ENCODE assay signal across 10 cellular contexts in genomic region chr19:1490020-1490310, GRCh38. TPM values are rescaled to one million over a fixed set of nuclear protein-coding genes. Genes with fewer than 3 reads are reported as not detected.
DNase-seq lines count a peak whose midpoint lies in the region; ATAC-seq and TF ChIP-seq lines count a peak whose summit lies in the region.
"Had no signal": no experiment of that assay in that cellular context is flagged by ENCODE, and none has a peak within 500 bp of the region (broad histone marks: within the 10 kb centered on the region; RNA-seq: fewer than 3 reads in every experiment).

No MANE protein-coding gene starts in this region.

- H3K36me3 ChIP-seq in heart left ventricle (no peaks in the 10 kb centered on the region), body of pancreas (replicated peaks in 1 of 2; ENCODE audit: insufficient read depth in 1 of 2, low read depth in 2 of 2) (no peaks in the 10 kb centered on the region), mesendoderm (ENCODE audit: control insufficient read depth, insufficient read depth, low read length) (no peaks in the 10 kb centered on the region), upper lobe of right lung (no peaks in the 10 kb centered on the region)

- peak overlapping the region; percentile 8 to 77 (median 58) for H3K4me3 ChIP-seq in heart left ventricle
- peak overlapping the region; percentile 13 to 27 for H3K4me3 ChIP-seq in body of pancreas
- peak overlapping the region; percentile 35 for H3K4me3 ChIP-seq in mesendoderm (ENCODE audit: low read length)
- peak overlapping the region; percentile 62 for H3K4me3 ChIP-seq in upper lobe of right lung

- intact Hi-C loops in heart left ventricle (cut with DNase I): loop anchor here in 1 of 10 donors (1.0 to 2.0 kb wide), 2 partner anchors 11 to 163 kb away; partner anchors contain the start of genes C19orf25 and TCF3
- intact Hi-C loops in cardiac septum (cut with DNase I): no loop called here
- intact Hi-C loops in body of pancreas (cut with DNase I): no loop called here
- intact Hi-C loops in upper lobe of right lung (cut with DNase I): no loop called here

- H3K9ac ChIP-seq in mesendoderm (ENCODE audit: low read length): peak overlapping the region; percentile 82

- no peaks in the 10 kb centered on the region for H3K9me3 ChIP-seq in heart left ventricle
- H3K9me3 ChIP-seq in body of pancreas: no peaks in the 10 kb centered on the region
- no peaks in the 10 kb centered on the region for H3K9me3 ChIP-seq in upper lobe of right lung

- no peak overlapping the region for H4K5ac ChIP-seq in mesendoderm (ENCODE audit: low read length)

- TF ChIP-seq CTCF in heart left ventricle (IDR thresholded peaks at IDR 0.05) (no peak), body of pancreas (IDR thresholded peaks at IDR 0.05) (no peak), upper lobe of right lung (IDR thresholded peaks at IDR 0.05) (no peak)

- H2BK15ac ChIP-seq in mesendoderm (replicated peaks; ENCODE audit: low read depth): no peak overlapping the region

- no peak overlapping the region for H3K23ac ChIP-seq in mesendoderm (ENCODE audit: low read length)

- H3K18ac ChIP-seq in mesendoderm (ENCODE audit: low read length): peak overlapping the region; percentile 11

- H3K56ac ChIP-seq in mesendoderm (ENCODE audit: low read length): peak overlapping the region; percentile 87

- DNase-seq in heart left ventricle: no peak
- no peak for DNase-seq in cardiac septum (ENCODE audit: low spot score)
- no peak for DNase-seq in body of pancreas
- no peak for DNase-seq in mesendoderm
- DNase-seq in upper lobe of right lung: no peak
- DNase-seq in NCI-H446 (lab: John Stamatoyannopoulos, UW): no peak

- WGBS in heart left ventricle, 4 donors: 0 to 3% (median 1%) methylated on average over 10 to 15 of the region's 15 CpGs
- WGBS in body of pancreas, 2 donors: 1% methylated on average over 15 of the region's 15 CpGs; no CpG with 5 or more reads in 1 of the 2 donors
- no CpG with 5 or more reads among the region's 15 CpGs for WGBS in mesendoderm (ENCODE audit: extremely low coverage, insufficient coverage, low lambda C conversion rate)

- peak overlapping the region in 11 of 12 donors; percentile 55 to 87 (median 78) for H3K27ac ChIP-seq in heart left ventricle
- peak overlapping the region; percentile 63 to 89 (median 76) for H3K27ac ChIP-seq in body of pancreas
- H3K27ac ChIP-seq in mesendoderm (ENCODE audit: low read depth, low read length): no peak overlapping the region
- peak overlapping the region; percentile 65 for H3K27ac ChIP-seq in upper lobe of right lung

- TF ChIP-seq POLR2A in heart left ventricle (IDR thresholded peaks at IDR 0.05) (peak in 1 of 2 donors; percentile 25), body of pancreas (IDR thresholded peaks at IDR 0.05) (peak in 2 of 3 donors; percentile 41 to 45)

- H3K27me3 ChIP-seq in heart left ventricle: peaks cover 0 to 13% (median 0%) of the 10 kb centered on the region in 9 donors
- H3K27me3 ChIP-seq in body of pancreas: no peaks in the 10 kb centered on the region
- peaks cover 4% of the 10 kb centered on the region for H3K27me3 ChIP-seq in mesendoderm (ENCODE audit: insufficient read depth, low read length, poor library complexity)
- H3K27me3 ChIP-seq in upper lobe of right lung: no peaks in the 10 kb centered on the region

- H3K4ac ChIP-seq in mesendoderm (ENCODE audit: low read depth, low read length): no peak overlapping the region

- H2BK120ac ChIP-seq in mesendoderm (ENCODE audit: low read depth, low read length): no peak overlapping the region

- H3K4me2 ChIP-seq in mesendoderm (ENCODE audit: low read length): peak overlapping the region; percentile 67

- ATAC-seq in heart left ventricle (no peak), body of pancreas (no peak), upper lobe of right lung (no peak), GM19351 (IDR thresholded peaks at IDR 0.05; ENCODE audit: unreplicated experiment) (no peak), GM21390 (IDR thresholded peaks at IDR 0.05; ENCODE audit: unreplicated experiment) (no peak)

- H3K79me1 ChIP-seq in mesendoderm (ENCODE audit: low read length): no peaks in the 10 kb centered on the region

- no peak overlapping the region for H4K8ac ChIP-seq in mesendoderm (ENCODE audit: low read depth, low read length)

- H3K79me2 ChIP-seq in mesendoderm (ENCODE audit: control insufficient read depth, insufficient read depth, low read length): no peaks in the 10 kb centered on the region

- no peak overlapping the region for H2BK5ac ChIP-seq in mesendoderm (ENCODE audit: low read length)

- no peak overlapping the region for H2AK5ac ChIP-seq in mesendoderm (ENCODE audit: low read length)

- peaks cover 3 to 29% (median 14%) of the 10 kb centered on the region in 12 donors for H3K4me1 ChIP-seq in heart left ventricle
- H3K4me1 ChIP-seq in body of pancreas: peaks cover 37% of the 10 kb centered on the region
- no peaks in the 10 kb centered on the region for H3K4me1 ChIP-seq in mesendoderm (ENCODE audit: control insufficient read depth, low read depth, low read length)
- peaks cover 11% of the 10 kb centered on the region for H3K4me1 ChIP-seq in upper lobe of right lung

RNA-seq across cellular contexts. Expression of gene PCSK4, which starts 0.2 kb away (rescaled TPM):
- total RNA-seq in heart left ventricle (1 to 10 TPM in 6 of 9 donors, under 1 TPM in 3; 0.31 to 1.9 (median 1.7) TPM), cardiac septum (1.5 TPM), body of pancreas (10 to 100 TPM in 1 of 2 donors, 1 to 10 TPM in 1; 5.2 to 10.9 TPM), upper lobe of right lung (4.3 TPM)
- polyA plus RNA-seq in heart left ventricle: under 1 TPM; 0.83 to 0.91 TPM
- polyA plus RNA-seq in mesendoderm (2013, experiment 1 of 2): 0.76 TPM
- polyA plus RNA-seq in mesendoderm (2013, experiment 2 of 2): 0.70 TPM

RNA-seq across cellular contexts. Expression of gene REEP6, which starts 1.0 kb away (rescaled TPM):
- 1 to 10 TPM; 1.9 to 6.0 (median 3.5) TPM for total RNA-seq in heart left ventricle
- 1 to 10 TPM; 3.6 to 4.1 TPM for polyA plus RNA-seq in heart left ventricle
- total RNA-seq in cardiac septum: 3.3 TPM
- 10 to 100 TPM in 1 of 2 donors, 1 to 10 TPM in 1; 6.9 to 16.6 TPM for total RNA-seq in body of pancreas
- 1.5 TPM for polyA plus RNA-seq in mesendoderm (2013, experiment 1 of 2)
- polyA plus RNA-seq in mesendoderm (2013, experiment 2 of 2): 1.5 TPM
- 1.2 TPM for total RNA-seq in upper lobe of right lung

RNA-seq across cellular contexts. Expression of gene C19orf25, which starts 10.9 kb away (rescaled TPM):
- total RNA-seq in heart left ventricle (10 to 100 TPM in 8 of 9 donors, 1 to 10 TPM in 1; 9.4 to 29.2 (median 15.7) TPM), cardiac septum (16.9 TPM), body of pancreas (10 to 100 TPM; 26.7 to 31.4 TPM), upper lobe of right lung (26.3 TPM)
- 10 to 100 TPM; 27.6 to 27.8 TPM for polyA plus RNA-seq in heart left ventricle
- polyA plus RNA-seq in mesendoderm (2013, experiment 1 of 2): 21.6 TPM
- polyA plus RNA-seq in mesendoderm (2013, experiment 2 of 2): 22.2 TPM

RNA-seq across cellular contexts. Expression of gene ADAMTSL5, which starts 22.9 kb away (rescaled TPM):
- total RNA-seq in heart left ventricle: 10 to 100 TPM; 24.4 to 53.6 (median 33.9) TPM
- polyA plus RNA-seq in heart left ventricle: 10 to 100 TPM; 20.8 to 25.5 TPM
- 69.7 TPM for total RNA-seq in cardiac septum
- total RNA-seq in body of pancreas: 1 to 10 TPM in 1 of 2 donors, not detected in 1; 1.3 TPM
- polyA plus RNA-seq in mesendoderm (2013, experiment 1 of 2): 0.11 TPM
- 0.11 TPM for polyA plus RNA-seq in mesendoderm (2013, experiment 2 of 2)
- total RNA-seq in upper lobe of right lung: 4.8 TPM
- total RNA-seq: dermis microvascular lymphatic vessel endothelial cell had no signal

RNA-seq across cellular contexts. Expression of gene PLK5, which starts 33.9 kb away (rescaled TPM):
- total RNA-seq in heart left ventricle: under 1 TPM in 1 of 9 donors, not detected in 8; 0.17 TPM
- polyA plus RNA-seq in heart left ventricle: under 1 TPM in 1 of 2 donors, not detected in 1; 0.30 TPM
- total RNA-seq in cardiac septum: not detected
- not detected for total RNA-seq in body of pancreas
- polyA plus RNA-seq in mesendoderm (2013, experiment 1 of 2): 0.15 TPM
- 0.10 TPM for polyA plus RNA-seq in mesendoderm (2013, experiment 2 of 2)
- not detected for total RNA-seq in upper lobe of right lung
- total RNA-seq: dermis microvascular lymphatic vessel endothelial cell, LHCN-M2 had no signal
